In the genomic region with DNA sequence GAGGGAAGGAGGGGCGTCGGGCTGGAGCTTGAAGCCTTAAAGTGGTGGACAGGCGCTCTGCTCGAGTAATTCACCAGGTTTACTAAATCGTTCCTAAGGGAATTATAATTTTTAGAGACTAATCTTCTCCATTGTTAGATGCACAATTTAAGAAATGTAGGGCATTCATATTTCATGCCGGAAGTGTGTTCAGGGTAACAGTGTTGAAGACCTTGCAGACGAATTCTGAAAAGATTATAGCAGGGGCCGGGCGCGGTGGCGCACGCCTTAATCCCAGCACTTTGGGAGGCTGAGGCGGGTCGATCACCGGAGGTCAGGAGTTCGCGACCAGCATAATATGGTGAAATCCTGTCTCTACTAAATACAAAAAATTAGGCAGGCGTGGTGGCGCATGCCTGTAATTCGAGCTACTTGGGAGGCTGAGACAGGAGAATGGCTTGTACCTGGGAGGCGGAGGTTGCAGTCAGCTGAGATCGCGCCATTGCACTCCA, we compare ENCODE assay signal across 8 cellular contexts. TPM values are rescaled to one million over a fixed set of nuclear protein-coding genes. Genes with fewer than 3 reads are reported as not detected.
DNase-seq lines count a peak whose midpoint lies in the region; ATAC-seq and TF ChIP-seq lines count a peak whose summit lies in the region.

No MANE protein-coding gene starts in this region.

- no peaks in the 10 kb centered on the region for H3K27me3 ChIP-seq in ACC112 (ENCODE audit: insufficient read depth, low read length)
- no peaks in the 10 kb centered on the region for H3K27me3 ChIP-seq in right atrium auricular region
- H3K27me3 ChIP-seq in testis = no peaks in the 10 kb centered on the region

- H3K4me3 ChIP-seq in ACC112 (ENCODE audit: low read depth, low read length) (peak overlapping the region; percentile 91), right atrium auricular region (peak overlapping the region; percentile 31 to 95), testis (peak overlapping the region; percentile 94 to 96)

- H2AFZ ChIP-seq in ACC112 (ENCODE audit: low read length, unreplicated experiment) = peak overlapping the region; percentile 17

- H3K27ac ChIP-seq in ACC112 (ENCODE audit: low read depth, low read length) (no peak overlapping the region), VCaP (peak overlapping the region; percentile 76), right atrium auricular region (peak overlapping the region; percentile 79 to 89), testis (peak overlapping the region; percentile 69 to 88)

- H3K9me3 ChIP-seq in right atrium auricular region (no peaks in the 10 kb centered on the region), testis (no peaks in the 10 kb centered on the region)

- ATAC-seq in GM21423 (IDR thresholded peaks at IDR 0.05; ENCODE audit: unreplicated experiment) = peak; percentile 3

- intact Hi-C loops in testis (cut with DNase I; ENCODE audit: low total_unique reads) = no loop called here

- H3K36me3 ChIP-seq in ACC112 (ENCODE audit: insufficient read depth, low read length) = peaks cover 30% of the 10 kb centered on the region
- peaks cover 8% of the 10 kb centered on the region for H3K36me3 ChIP-seq in right atrium auricular region
- no peaks in the 10 kb centered on the region for H3K36me3 ChIP-seq in testis (ENCODE audit: low read depth, missing control alignments)

- WGBS in testis, 2 donors = 27 to 29% methylated on average over 23 of the region's 23 CpGs

- DNase-seq in right atrium auricular region (ENCODE audit: low spot score) (no peak), testis (no peak), T1000 (lab: John Stamatoyannopoulos, UW) (no peak), NCI-H2171 treated with DMSO at 0.1 percent for 48 hours (lab: John Stamatoyannopoulos, UW) (no peak), activated gamma-delta T cell treated with Interleukin-2 at 50 U/mL for 16 hours (no peak)

- H3K4me1 ChIP-seq in ACC112 (ENCODE audit: control insufficient read depth, insufficient read depth, low read length, unreplicated experiment) (peaks cover 13% of the 10 kb centered on the region), right atrium auricular region (peaks cover 0 to 17% of the 10 kb centered on the region in 2 donors), testis (peaks cover 13% of the 10 kb centered on the region)

- TF ChIP-seq CTCF in VCaP (conservative IDR thresholded peaks at IDR 0.05) = no peak
- no peak for TF ChIP-seq CTCF in right atrium auricular region (IDR thresholded peaks at IDR 0.05)
- no peak for TF ChIP-seq CTCF in testis (IDR thresholded peaks at IDR 0.05)

- H3K79me2 ChIP-seq in ACC112 (ENCODE audit: control insufficient read depth, insufficient read depth, low read length, unreplicated experiment) = peaks cover 46% of the 10 kb centered on the region

- no peak for TF ChIP-seq POLR2A in testis (IDR thresholded peaks at IDR 0.05)

RNA-seq across cellular contexts. Expression of a gene that starts 0.4 kb away (rescaled TPM):
- total RNA-seq in right atrium auricular region = 10 to 100 TPM; 35.9 to 74.8 TPM
- 100 to 1,000 TPM in 1 of 2 donors, 10 to 100 TPM in 1; 82.9 to 120 TPM for total RNA-seq in testis
- 579 TPM for polyA plus RNA-seq in testis (ENCODE audit: insufficient read depth, low read depth, low replicate concordance)

RNA-seq across cellular contexts. Expression of a gene that starts 31.4 kb away (rescaled TPM):
- total RNA-seq in right atrium auricular region = 100 to 1,000 TPM in 1 of 2 donors, 10 to 100 TPM in 1; 93.7 to 148 TPM
- total RNA-seq in testis = 100 to 1,000 TPM; 133 to 145 TPM
- 47.9 TPM for polyA plus RNA-seq in testis (ENCODE audit: insufficient read depth, low read depth, low replicate concordance)

RNA-seq across cellular contexts. Expression of a gene that starts 46.1 kb away (rescaled TPM):
- total RNA-seq in right atrium auricular region (not detected), testis (1 to 10 TPM; 2.5 to 3.0 TPM)
- 15.4 TPM for polyA plus RNA-seq in testis (ENCODE audit: insufficient read depth, low read depth, low replicate concordance)
